11 cellular contexts compared by ENCODE assay signal in the genomic region with DNA sequence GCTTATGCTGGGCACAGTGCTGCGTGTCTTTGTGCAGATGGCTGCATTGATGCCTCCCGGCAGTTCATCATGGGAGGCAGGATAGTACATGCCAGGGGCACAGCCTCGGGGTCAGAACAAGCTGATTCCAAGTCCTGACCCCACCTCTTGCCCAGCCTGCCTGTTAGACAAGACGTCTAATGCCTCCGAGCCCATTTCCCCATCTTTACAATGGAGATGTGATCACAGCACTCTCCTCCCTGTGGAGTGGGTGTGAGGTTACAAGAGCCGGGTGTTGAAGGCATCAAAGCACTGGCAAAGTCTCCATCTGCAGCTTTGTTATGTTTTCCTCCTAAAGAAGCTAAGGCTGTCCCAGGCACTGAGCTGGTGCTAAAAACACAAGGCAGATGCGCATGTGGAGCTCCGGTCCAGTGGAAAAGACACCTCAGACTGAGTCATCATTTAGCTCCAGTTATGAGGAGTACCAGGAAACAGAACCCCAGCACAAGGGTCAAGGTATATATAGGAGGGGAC.
A peak's percentile ranks its signal among the peaks of the same experiment; 100 is the strongest.
DNase-seq lines count a peak whose midpoint lies in the region; ATAC-seq, FAIRE-seq and TF ChIP-seq lines count a peak whose summit lies in the region.
"Had no signal": no experiment of that assay in that cellular context is flagged by ENCODE, and none has a peak within 500 bp of the region (broad histone marks: within the 10 kb centered on the region; RNA-seq: fewer than 3 reads in every experiment).

No MANE protein-coding gene starts in this region.

- peak overlapping the region; percentile 83 for H2AFZ ChIP-seq in keratinocyte (ENCODE audit: control insufficient read depth, low read length)

- H3K4me3 ChIP-seq in brain microvascular endothelial cell (ENCODE audit: low read depth, low read length) (no peak overlapping the region), keratinocyte (ENCODE audit: control insufficient read depth in 2 of 3, extremely low read depth in 1 of 3, insufficient read depth in 2 of 3, low read depth in 1 of 3, low read length in 3 of 3) (peak overlapping the region in 2 of 3 experiments; percentile 44 to 58), transverse colon (no peak overlapping the region)

- H3K27me3 Mint-ChIP-seq in activated CD8-positive, alpha-beta memory T cell treated with anti-CD3 and anti-CD28 coated beads, Interleukin-2, amount 10 ng/mL, durations not matched to agents 7 days and 5 days = no peaks in the 10 kb centered on the region

- H3K9ac ChIP-seq in keratinocyte (ENCODE audit: control insufficient read depth, extremely low read depth, insufficient read depth, low read length) = peak overlapping the region; percentile 64

- TF ChIP-seq CTCF in brain microvascular endothelial cell (IDR thresholded peaks at IDR 0.05; ENCODE audit: low read depth, low read length, missing control alignments) (no peak), keratinocyte (optimal IDR thresholded peaks at IDR 0.05 in 1 of 3, IDR thresholded peaks at IDR 0.05 in 1 of 3, conservative IDR thresholded peaks at IDR 0.05 in 1 of 3; ENCODE audit: extremely low read depth in 1 of 3, insufficient read depth in 2 of 3, low read length in 3 of 3) (no peak), transverse colon (IDR thresholded peaks at IDR 0.05) (no peak)

- H3K36me3 ChIP-seq in brain microvascular endothelial cell (replicated peaks) = no peaks in the 10 kb centered on the region
- H3K36me3 ChIP-seq in keratinocyte (ENCODE audit: control insufficient read depth in 2 of 2, extremely low read depth in 1 of 2, insufficient read depth in 2 of 2, low read length in 2 of 2) = no peaks in the 10 kb centered on the region
- no peaks in the 10 kb centered on the region for H3K36me3 ChIP-seq in transverse colon

- TF ChIP-seq EP300 in transverse colon (IDR thresholded peaks at IDR 0.05; ENCODE audit: low read depth) = no peak

- peak; percentile 62 for DNase-seq in ACHN
- peak; percentile 32 for DNase-seq in LoVo (ENCODE audit: low spot score)
- DNase-seq in brain microvascular endothelial cell = peak; percentile 88
- peak; percentile 85 for DNase-seq in keratinocyte (ENCODE audit: low read depth, low spot score)
- DNase-seq in activated CD8-positive, alpha-beta memory T cell treated with anti-CD3 and anti-CD28 coated beads, Interleukin-2, amount 10 ng/mL, durations not matched to agents 7 days and 5 days = no peak
- DNase-seq in NCI-H69 (lab: John Stamatoyannopoulos, UW) = no peak
- DNase-seq in transverse colon = no peak
- DNase-seq: activated CD4-positive, CD25-positive, alpha-beta regulatory T cell; effector memory CD4-positive, alpha-beta T cell; stimulated activated naive CD4-positive, alpha-beta T cell treated with Interleukin-2 at 50 U/mL for 16 hours had no signal

- H3K9me3 Mint-ChIP-seq in activated CD8-positive, alpha-beta memory T cell treated with anti-CD3 and anti-CD28 coated beads, Interleukin-2, amount 10 ng/mL, durations not matched to agents 7 days and 5 days (ENCODE audit: low read depth) = no peaks in the 10 kb centered on the region

- dilution Hi-C loops in keratinocyte (cut with MboI; ENCODE audit: extremely low pct_ligation_motif_present, low sequenced_read_pairs) = no loop called here

- H3K4me2 ChIP-seq in keratinocyte (ENCODE audit: control insufficient read depth, extremely low read depth, insufficient read depth, low read depth, low read length) = peak overlapping the region; percentile 95

- H3K9me1 ChIP-seq in keratinocyte (ENCODE audit: control insufficient read depth, extremely low read depth, insufficient read depth, low read length) = no peaks in the 10 kb centered on the region

- H3K4me1 Mint-ChIP-seq in activated CD8-positive, alpha-beta memory T cell treated with anti-CD3 and anti-CD28 coated beads, Interleukin-2, amount 10 ng/mL, durations not matched to agents 7 days and 5 days = peaks cover 11% of the 10 kb centered on the region

- 81 to 83% methylated on average over 2 to 8 of the region's 8 CpGs for WGBS in transverse colon (ENCODE audit: low coverage in 1 of 2), 2 donors

- in situ Hi-C loops in ACHN (cut with HindIII; ENCODE audit: low pct_ligation_motif_present, low pct_unique_long_range_greater_than_20kb, low sequenced_read_pairs) = no loop called here
- in situ Hi-C loops in brain microvascular endothelial cell (cut with HindIII; ENCODE audit: low pct_ligation_motif_present, low sequenced_read_pairs) = no loop called here
- in situ Hi-C loops in transverse colon (cut with MboI; ENCODE audit: low pct_ligation_motif_present in 1 of 4, low pct_unique_long_range_greater_than_20kb in 1 of 4, low sequenced_read_pairs in 3 of 4) = no loop called here

- peak; percentile 71 for FAIRE-seq in keratinocyte (lab: Jason Lieb, UNC)

- H4K20me1 ChIP-seq in keratinocyte (ENCODE audit: control insufficient read depth, extremely low read depth, insufficient read depth, low read length) = no peaks in the 10 kb centered on the region

- H3K9me3 ChIP-seq in keratinocyte (ENCODE audit: control insufficient read depth, low read depth, low read length) (no peaks in the 10 kb centered on the region), transverse colon (no peaks in the 10 kb centered on the region)

- no peak for TF ChIP-seq POLR2A in transverse colon (IDR thresholded peaks at IDR 0.05)

- H3K27me3 ChIP-seq in brain microvascular endothelial cell (replicated peaks) = no peaks in the 10 kb centered on the region
- no peaks in the 10 kb centered on the region for H3K27me3 ChIP-seq in keratinocyte (ENCODE audit: control insufficient read depth, extremely low read depth, insufficient read depth, low read length)
- no peaks in the 10 kb centered on the region for H3K27me3 ChIP-seq in transverse colon

- peaks cover 56% of the 10 kb centered on the region for H3K4me1 ChIP-seq in keratinocyte (ENCODE audit: control insufficient read depth, extremely low read depth, insufficient read depth, low read length)
- peaks cover 0 to 14% (median 7%) of the 10 kb centered on the region in 4 donors for H3K4me1 ChIP-seq in transverse colon

- no peaks in the 10 kb centered on the region for H3K79me2 ChIP-seq in keratinocyte (ENCODE audit: control insufficient read depth, insufficient read depth, low read length)

- H3K36me3 Mint-ChIP-seq in activated CD8-positive, alpha-beta memory T cell treated with anti-CD3 and anti-CD28 coated beads, Interleukin-2, amount 10 ng/mL, durations not matched to agents 7 days and 5 days = peaks cover 4% of the 10 kb centered on the region

- intact Hi-C loops in transverse colon (cut with DNase I; ENCODE audit: low total_unique reads) = no loop called here

- H3K27ac Mint-ChIP-seq in activated CD8-positive, alpha-beta memory T cell treated with anti-CD3 and anti-CD28 coated beads, Interleukin-2, amount 10 ng/mL, durations not matched to agents 7 days and 5 days = no peak overlapping the region

- no peak for ATAC-seq in GM18868 (IDR thresholded peaks at IDR 0.05; ENCODE audit: unreplicated experiment)
- ATAC-seq in activated CD8-positive, alpha-beta memory T cell treated with anti-CD3 and anti-CD28 coated beads, Interleukin-2, amount 10 ng/mL, durations not matched to agents 7 days and 5 days = no peak

- no peak overlapping the region for H3K4me3 Mint-ChIP-seq in activated CD8-positive, alpha-beta memory T cell treated with anti-CD3 and anti-CD28 coated beads, Interleukin-2, amount 10 ng/mL, durations not matched to agents 7 days and 5 days

- CTCF ChIA-PET in activated CD8-positive, alpha-beta memory T cell treated with anti-CD3 and anti-CD28 coated beads, Interleukin-2, amount 10 ng/mL, durations not matched to agents 7 days and 5 days (lab: Charles Lee) = interaction anchor here (1.3 kb wide), 1 partner anchor 195 kb away, joined by 4 read pairs; no protein-coding TSS in a partner anchor

- H3K27ac ChIP-seq in brain microvascular endothelial cell (peak overlapping the region; percentile 63), keratinocyte (ENCODE audit: control insufficient read depth, insufficient read depth, low read length) (peak overlapping the region; percentile 89), transverse colon (peak overlapping the region in 2 of 4 donors; percentile 6 to 55)

Comparison
In these comparisons a context has a peak if more than half of its experiments do, and no peak if none do; other contexts are left out.
1. DNase-seq: peak in ACHN (single experiment), LoVo (single experiment), brain microvascular endothelial cell (single experiment) and keratinocyte (single experiment); none in activated CD8-positive, alpha-beta memory T cell treated with anti-CD3 and anti-CD28 coated beads, Interleukin-2, amount 10 ng/mL, durations not matched to agents 7 days and 5 days (single experiment), NCI-H69 (single experiment) and transverse colon (single experiment).
2. H3K4me3 ChIP-seq: peak in keratinocyte (2 of 3); none in brain microvascular endothelial cell (single experiment) and transverse colon (0 of 4).